In the genomic region with DNA sequence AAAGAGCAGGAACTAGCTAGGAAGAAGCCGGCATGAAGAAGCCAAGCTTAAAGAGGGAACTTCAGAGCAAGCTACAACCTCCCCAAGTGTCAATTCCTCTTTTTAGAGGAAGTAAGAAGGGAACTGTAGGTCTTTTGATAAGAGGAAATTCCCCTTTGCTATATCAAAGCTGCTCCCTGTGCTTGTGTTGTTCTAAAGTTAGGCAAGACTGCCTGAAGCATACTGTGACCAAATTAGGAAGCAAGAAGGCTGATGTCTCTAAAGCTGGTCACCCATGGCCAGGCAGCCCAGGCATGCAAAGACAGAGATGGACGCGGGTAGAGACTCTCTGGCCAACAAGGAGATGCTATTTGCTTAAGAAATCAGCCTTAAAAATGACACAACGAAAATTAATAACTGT, we compare ENCODE assay signal across 8 cellular contexts.
DNase-seq lines count a peak whose midpoint lies in the region; ATAC-seq, FAIRE-seq and TF ChIP-seq lines count a peak whose summit lies in the region.

No MANE protein-coding gene starts in this region.

- no peaks in the 10 kb centered on the region for H3K9me3 ChIP-seq in SK-N-SH

- H3K27ac ChIP-seq in SK-N-SH (ENCODE audit: low read depth in 2 of 2, low read length in 1 of 2), result peak overlapping the region; percentile 95 to 99

- peaks cover 70% of the 10 kb centered on the region for H3K79me2 ChIP-seq in SK-N-SH (ENCODE audit: insufficient read depth)

- intact Hi-C loops in natural killer cell (cut with micrococcal nuclease), result no loop called here

- H3K9ac ChIP-seq in SK-N-SH, result peak overlapping the region; percentile 78

- no peaks in the 10 kb centered on the region for H3K27me3 ChIP-seq in SK-N-SH (ENCODE audit: insufficient read depth)

- H3K4me3 Mint-ChIP-seq in endothelial cell (ENCODE audit: unreplicated experiment) (peak overlapping the region; percentile 21), natural killer cell (peak overlapping the region; percentile 64)

- peak overlapping the region; percentile 89 for H3K27ac Mint-ChIP-seq in endothelial cell (ENCODE audit: unreplicated experiment)
- peak overlapping the region in 1 of 2 donors; percentile 73 for H3K27ac Mint-ChIP-seq in natural killer cell

- POLR2A ChIA-PET in SK-N-SH (lab: Yijun Ruan, JAX), result interaction anchor here (0.5 to 1.7 kb wide), 4 partner anchors 9 to 15 kb away, joined by 3 to 7 read pairs (median 4); no protein-coding TSS in a partner anchor

- TF ChIP-seq EP300 in SK-N-SH (IDR thresholded peaks at IDR 0.05; ENCODE audit: borderline replicate concordance in 1 of 2, low read depth in 1 of 2, low read length in 1 of 2), result no peak

- H3K36me3 Mint-ChIP-seq in endothelial cell (ENCODE audit: low read depth, unreplicated experiment), result peaks cover 12% of the 10 kb centered on the region
- H3K36me3 Mint-ChIP-seq in natural killer cell, result peaks cover 7% of the 10 kb centered on the region

- H3K4me3 ChIP-seq in SK-N-SH (ENCODE audit: low read depth in 2 of 2, low read length in 1 of 2), result peak overlapping the region in 1 of 2 experiments; percentile 42; a peak in 1 of 4 replicates

- peak overlapping the region; percentile 78 for H3K4me2 ChIP-seq in SK-N-SH

- WGBS in SK-N-SH (ENCODE audit: low lambda C conversion rate), result 64% methylated on average over 4 of the region's 4 CpGs

- ATAC-seq in SK-N-SH treated with all-trans-retinoic acid at 6 μM for 48 hours (no peak), HG02759 (IDR thresholded peaks at IDR 0.05; ENCODE audit: unreplicated experiment) (peak; percentile 68), natural killer cell (peak in 2 of 3 donors; percentile 26 to 63), HG03025 (IDR thresholded peaks at IDR 0.05; ENCODE audit: low FRiP score, unreplicated experiment) (no peak)

- peaks cover 63 to 73% of the 10 kb centered on the region in 2 experiments for H3K4me1 ChIP-seq in SK-N-SH (ENCODE audit: control insufficient read depth in 1 of 2, insufficient read depth in 2 of 2, low read depth in 1 of 2, low read length in 1 of 2)

- no peaks in the 10 kb centered on the region for H3K9me2 ChIP-seq in SK-N-SH

- no peaks in the 10 kb centered on the region for H4K20me1 ChIP-seq in SK-N-SH (ENCODE audit: insufficient read depth)

- no peak for TF ChIP-seq CTCF in SK-N-SH (IDR thresholded peaks at IDR 0.05)
- TF ChIP-seq CTCF in endothelial cell (IDR thresholded peaks at IDR 0.05; ENCODE audit: unreplicated experiment), result no peak
- no peak for TF ChIP-seq CTCF in natural killer cell (IDR thresholded peaks at IDR 0.05)

- no peak for TF ChIP-seq POLR2A in erythroblast (IDR thresholded peaks at IDR 0.05; ENCODE audit: low read length)

- H3F3A ChIP-seq in SK-N-SH (replicated peaks; ENCODE audit: insufficient read depth), result peaks cover 64% of the 10 kb centered on the region

- CTCF ChIA-PET in SK-N-SH (lab: Yijun Ruan, JAX), result interaction anchor here (0.6 to 10.6 kb wide), 16 partner anchors 9 to 466 kb away, joined by 3 to 120 read pairs (median 4); no protein-coding TSS in a partner anchor

- H3K9me3 Mint-ChIP-seq in endothelial cell (ENCODE audit: unreplicated experiment), result no peaks in the 10 kb centered on the region
- H3K9me3 Mint-ChIP-seq in natural killer cell, result no peaks in the 10 kb centered on the region

- FAIRE-seq in RCC 7860 (lab: Jason Lieb, UNC), result peak; percentile 23

- peaks cover 85% of the 10 kb centered on the region for H3K4me1 Mint-ChIP-seq in endothelial cell (ENCODE audit: unreplicated experiment)
- peaks cover 45 to 64% of the 10 kb centered on the region in 2 donors for H3K4me1 Mint-ChIP-seq in natural killer cell

- H3K36me3 ChIP-seq in SK-N-SH (replicated peaks in 1 of 2; ENCODE audit: control insufficient read depth in 1 of 2, insufficient read depth in 2 of 2, low read length in 1 of 2), result peaks cover 8 to 9% of the 10 kb centered on the region in 2 experiments

- DNase-seq in SK-N-SH (no peak), RCC 7860 (ENCODE audit: low spot score) (peak; percentile 82), endothelial cell (ENCODE audit: low spot score) (no peak), natural killer cell (no peak), erythroblast (lab: John Stamatoyannopoulos, UW) (no peak)

- no peak overlapping the region for H2AFZ ChIP-seq in SK-N-SH (ENCODE audit: low read depth)

- no peak for TF ChIP-seq RAD21 in SK-N-SH (IDR thresholded peaks at IDR 0.05; ENCODE audit: low read length)

- H3K27me3 Mint-ChIP-seq in endothelial cell (ENCODE audit: unreplicated experiment) (peaks cover 6% of the 10 kb centered on the region), natural killer cell (ENCODE audit: low read depth in 2 of 2) (no peaks in the 10 kb centered on the region)

TF ChIP-seq in SK-N-SH, 30 proteins besides CTCF, POLR2A, EP300 and RAD21 (continues in another document):
- TF ChIP-seq, protein P1, sequence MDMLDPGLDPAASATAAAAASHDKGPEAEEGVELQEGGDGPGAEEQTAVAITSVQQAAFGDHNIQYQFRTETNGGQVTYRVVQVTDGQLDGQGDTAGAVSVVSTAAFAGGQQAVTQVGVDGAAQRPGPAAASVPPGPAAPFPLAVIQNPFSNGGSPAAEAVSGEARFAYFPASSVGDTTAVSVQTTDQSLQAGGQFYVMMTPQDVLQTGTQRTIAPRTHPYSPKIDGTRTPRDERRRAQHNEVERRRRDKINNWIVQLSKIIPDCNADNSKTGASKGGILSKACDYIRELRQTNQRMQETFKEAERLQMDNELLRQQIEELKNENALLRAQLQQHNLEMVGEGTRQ (IDR thresholded peaks at IDR 0.05; ENCODE audit: borderline replicate concordance, low read depth, low read length), result no peak
- TF ChIP-seq, protein P2, sequence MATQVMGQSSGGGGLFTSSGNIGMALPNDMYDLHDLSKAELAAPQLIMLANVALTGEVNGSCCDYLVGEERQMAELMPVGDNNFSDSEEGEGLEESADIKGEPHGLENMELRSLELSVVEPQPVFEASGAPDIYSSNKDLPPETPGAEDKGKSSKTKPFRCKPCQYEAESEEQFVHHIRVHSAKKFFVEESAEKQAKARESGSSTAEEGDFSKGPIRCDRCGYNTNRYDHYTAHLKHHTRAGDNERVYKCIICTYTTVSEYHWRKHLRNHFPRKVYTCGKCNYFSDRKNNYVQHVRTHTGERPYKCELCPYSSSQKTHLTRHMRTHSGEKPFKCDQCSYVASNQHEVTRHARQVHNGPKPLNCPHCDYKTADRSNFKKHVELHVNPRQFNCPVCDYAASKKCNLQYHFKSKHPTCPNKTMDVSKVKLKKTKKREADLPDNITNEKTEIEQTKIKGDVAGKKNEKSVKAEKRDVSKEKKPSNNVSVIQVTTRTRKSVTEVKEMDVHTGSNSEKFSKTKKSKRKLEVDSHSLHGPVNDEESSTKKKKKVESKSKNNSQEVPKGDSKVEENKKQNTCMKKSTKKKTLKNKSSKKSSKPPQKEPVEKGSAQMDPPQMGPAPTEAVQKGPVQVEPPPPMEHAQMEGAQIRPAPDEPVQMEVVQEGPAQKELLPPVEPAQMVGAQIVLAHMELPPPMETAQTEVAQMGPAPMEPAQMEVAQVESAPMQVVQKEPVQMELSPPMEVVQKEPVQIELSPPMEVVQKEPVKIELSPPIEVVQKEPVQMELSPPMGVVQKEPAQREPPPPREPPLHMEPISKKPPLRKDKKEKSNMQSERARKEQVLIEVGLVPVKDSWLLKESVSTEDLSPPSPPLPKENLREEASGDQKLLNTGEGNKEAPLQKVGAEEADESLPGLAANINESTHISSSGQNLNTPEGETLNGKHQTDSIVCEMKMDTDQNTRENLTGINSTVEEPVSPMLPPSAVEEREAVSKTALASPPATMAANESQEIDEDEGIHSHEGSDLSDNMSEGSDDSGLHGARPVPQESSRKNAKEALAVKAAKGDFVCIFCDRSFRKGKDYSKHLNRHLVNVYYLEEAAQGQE (IDR thresholded peaks at IDR 0.05; ENCODE audit: low read depth, low read length), result no peak
- TF ChIP-seq FOSL2 (IDR thresholded peaks at IDR 0.05; ENCODE audit: borderline replicate concordance, low read depth) (no peak), POLR2AphosphoS5 (IDR thresholded peaks at IDR 0.05; ENCODE audit: low read depth, low read length) (no peak), JUND (IDR thresholded peaks at IDR 0.05) (no peak)

TF ChIP-seq in SK-N-SH treated with all-trans-retinoic acid at 6 μM for 48 hours, 23 proteins besides CTCF, POLR2A, EP300 and RAD21 (continues in another document):
- no peak for TF ChIP-seq ARNTL (CRISPR knock-in tag; IDR thresholded peaks at IDR 0.05; ENCODE audit: borderline replicate concordance, low read depth)
- no peak for TF ChIP-seq ZNF565 (CRISPR knock-in tag; conservative IDR thresholded peaks at IDR 0.05; ENCODE audit: low read depth)
- TF ChIP-seq, protein P3, sequence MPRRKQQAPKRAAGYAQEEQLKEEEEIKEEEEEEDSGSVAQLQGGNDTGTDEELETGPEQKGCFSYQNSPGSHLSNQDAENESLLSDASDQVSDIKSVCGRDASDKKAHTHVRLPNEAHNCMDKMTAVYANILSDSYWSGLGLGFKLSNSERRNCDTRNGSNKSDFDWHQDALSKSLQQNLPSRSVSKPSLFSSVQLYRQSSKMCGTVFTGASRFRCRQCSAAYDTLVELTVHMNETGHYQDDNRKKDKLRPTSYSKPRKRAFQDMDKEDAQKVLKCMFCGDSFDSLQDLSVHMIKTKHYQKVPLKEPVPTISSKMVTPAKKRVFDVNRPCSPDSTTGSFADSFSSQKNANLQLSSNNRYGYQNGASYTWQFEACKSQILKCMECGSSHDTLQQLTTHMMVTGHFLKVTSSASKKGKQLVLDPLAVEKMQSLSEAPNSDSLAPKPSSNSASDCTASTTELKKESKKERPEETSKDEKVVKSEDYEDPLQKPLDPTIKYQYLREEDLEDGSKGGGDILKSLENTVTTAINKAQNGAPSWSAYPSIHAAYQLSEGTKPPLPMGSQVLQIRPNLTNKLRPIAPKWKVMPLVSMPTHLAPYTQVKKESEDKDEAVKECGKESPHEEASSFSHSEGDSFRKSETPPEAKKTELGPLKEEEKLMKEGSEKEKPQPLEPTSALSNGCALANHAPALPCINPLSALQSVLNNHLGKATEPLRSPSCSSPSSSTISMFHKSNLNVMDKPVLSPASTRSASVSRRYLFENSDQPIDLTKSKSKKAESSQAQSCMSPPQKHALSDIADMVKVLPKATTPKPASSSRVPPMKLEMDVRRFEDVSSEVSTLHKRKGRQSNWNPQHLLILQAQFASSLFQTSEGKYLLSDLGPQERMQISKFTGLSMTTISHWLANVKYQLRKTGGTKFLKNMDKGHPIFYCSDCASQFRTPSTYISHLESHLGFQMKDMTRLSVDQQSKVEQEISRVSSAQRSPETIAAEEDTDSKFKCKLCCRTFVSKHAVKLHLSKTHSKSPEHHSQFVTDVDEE (CRISPR knock-in tag; IDR thresholded peaks at IDR 0.05), result no peak
- no peak for TF ChIP-seq BACH2 (CRISPR knock-in tag; IDR thresholded peaks at IDR 0.05; ENCODE audit: borderline replicate concordance)
- no peak for TF ChIP-seq OSR1 (CRISPR knock-in tag; IDR thresholded peaks at IDR 0.05)
- no peak for TF ChIP-seq ZC3H10 (CRISPR knock-in tag; IDR thresholded peaks at IDR 0.05)
- no peak for TF ChIP-seq ZNF70 (CRISPR knock-in tag; IDR thresholded peaks at IDR 0.05)
- no peak for TF ChIP-seq ZFP30 (CRISPR knock-in tag; IDR thresholded peaks at IDR 0.05)
- TF ChIP-seq RARB (CRISPR knock-in tag; IDR thresholded peaks at IDR 0.05), result no peak

Comparison
In these comparisons a context has a peak if more than half of its experiments do, and no peak if none do; other contexts are left out.
1. ATAC-seq: peak in HG02759 (single experiment) and natural killer cell (2 of 3); none in SK-N-SH treated with all-trans-retinoic acid at 6 μM for 48 hours (single experiment) and HG03025 (single experiment).